16 cellular contexts compared by ENCODE assay signal in the genomic region with DNA sequence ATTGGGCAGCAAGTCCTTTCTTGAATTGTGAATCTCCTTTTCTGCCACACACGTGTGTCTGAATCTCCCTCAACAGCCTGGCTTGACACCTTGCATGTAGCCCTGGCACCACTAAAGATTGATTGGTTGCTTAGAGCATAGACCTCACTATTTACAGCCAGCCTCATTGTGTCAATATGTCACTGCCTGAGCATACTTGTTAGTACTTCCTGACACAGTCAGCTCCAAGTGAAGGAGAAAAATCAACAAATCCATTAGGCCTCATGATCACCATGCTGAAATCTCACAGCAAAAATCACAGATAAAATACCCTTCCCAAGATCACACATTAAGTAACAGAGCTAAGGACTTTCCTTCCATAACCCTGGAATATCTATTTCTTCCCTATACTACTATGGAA. TPM values are rescaled to one million over a fixed set of nuclear protein-coding genes. Genes with fewer than 3 reads are reported as not detected.
DNase-seq lines count a peak whose midpoint lies in the region; ATAC-seq and TF ChIP-seq lines count a peak whose summit lies in the region.
"Had no signal": no experiment of that assay in that cellular context is flagged by ENCODE, and none has a peak within 500 bp of the region (broad histone marks: within the 10 kb centered on the region; RNA-seq: fewer than 3 reads in every experiment).

No MANE protein-coding gene starts in this region.

- no TSS peak for BruUV-seq in Caco-2 (replicated peaks; lab: Mats Ljungman, UMichigan)

- intact Hi-C loops in Caco-2 (cut with micrococcal nuclease; ENCODE audit: unreplicated experiment): no loop called here

- H3K9ac ChIP-seq in liver (ENCODE audit: low read depth in 1 of 2, low read length in 2 of 2): no peak overlapping the region

- H3K4me3 ChIP-seq in Caco-2 (ENCODE audit: low read depth, low read length) (no peak overlapping the region), liver (ENCODE audit: low read depth in 1 of 3, low read length in 3 of 3) (no peak overlapping the region)
- H3K4me3 ChIP-seq: SJCRH30 had no signal

- peaks cover 6% of the 10 kb centered on the region for H3K36me3 Mint-ChIP-seq in Caco-2 (ENCODE audit: insufficient read depth, unreplicated experiment)
- H3K36me3 Mint-ChIP-seq: CD14-positive monocyte had no signal

- H3K27ac Mint-ChIP-seq in Caco-2 (ENCODE audit: unreplicated experiment): peak overlapping the region; percentile 29
- H3K27ac Mint-ChIP-seq: CD14-positive monocyte had no signal

- 27% methylated on average over 1 of the region's 1 CpG for WGBS in liver

- H3K9me3 ChIP-seq in Caco-2: no peaks in the 10 kb centered on the region
- no peaks in the 10 kb centered on the region for H3K9me3 ChIP-seq in liver (ENCODE audit: control insufficient read depth in 4 of 4, low read length in 3 of 4)
- H3K9me3 ChIP-seq: SJCRH30 had no signal

- peaks cover 21% of the 10 kb centered on the region for H3K4me1 Mint-ChIP-seq in Caco-2 (ENCODE audit: low read depth, unreplicated experiment)

- H3K27me3 ChIP-seq in Caco-2 (replicated peaks; ENCODE audit: control insufficient read depth, insufficient read depth, low read length) (no peaks in the 10 kb centered on the region), liver (ENCODE audit: control insufficient read depth in 4 of 4, insufficient read depth in 4 of 4, low read length in 3 of 4) (no peaks in the 10 kb centered on the region)
- H3K27me3 ChIP-seq: SJCRH30 had no signal

- H3K27me3 Mint-ChIP-seq in Caco-2 (ENCODE audit: insufficient read depth, unreplicated experiment): no peaks in the 10 kb centered on the region

- H3K36me3 ChIP-seq in Caco-2 (ENCODE audit: control insufficient read depth, insufficient read depth, low read length) (no peaks in the 10 kb centered on the region), liver (ENCODE audit: control insufficient read depth in 4 of 4, insufficient read depth in 3 of 4, low read depth in 1 of 4, low read length in 3 of 4) (no peaks in the 10 kb centered on the region)
- H3K36me3 ChIP-seq: SJCRH30 had no signal

- CTCF ChIA-PET in Caco-2 (lab: Charles Lee): interaction anchor here (0.7 kb wide), 1 partner anchor 86 kb away, joined by 3 read pairs; no protein-coding TSS in a partner anchor

- DNase-seq in Caco-2 (no peak), DMS53 treated with DMSO at 0.1 percent for 48 hours (lab: John Stamatoyannopoulos, UW; ENCODE audit: unreplicated experiment) (peak; percentile 71)
- no peak for DNase-seq in central memory CD4-positive, alpha-beta T cell
- DNase-seq: COR-L47, GOT3, KG1, MV-4-11, NCI-H187 treated with DMSO at 0.1 percent for 48 hours, NCI-H2171, SJCRH30 had no signal

- ATAC-seq in HG02840 (IDR thresholded peaks at IDR 0.05; ENCODE audit: low FRiP score, unreplicated experiment) (no peak), GM18907 (IDR thresholded peaks at IDR 0.05; ENCODE audit: unreplicated experiment) (no peak)
- ATAC-seq: Panc1 had no signal

- H3K4me1 ChIP-seq in Caco-2: peaks cover 22% of the 10 kb centered on the region
- H3K4me1 ChIP-seq in liver (ENCODE audit: control insufficient read depth in 4 of 4, insufficient read depth in 4 of 4, low read length in 3 of 4): peaks cover 0 to 11% (median 4%) of the 10 kb centered on the region in 4 donors

- TF ChIP-seq RAD21 in liver (IDR thresholded peaks at IDR 0.05): no peak

- H3K4me3 Mint-ChIP-seq in Caco-2 (ENCODE audit: unreplicated experiment): no peak overlapping the region
- H3K4me3 Mint-ChIP-seq: CD14-positive monocyte had no signal

- H3K27ac ChIP-seq in VCaP (peak overlapping the region; percentile 42), liver (ENCODE audit: low read depth in 1 of 2, low read length in 2 of 2) (no peak overlapping the region)
- H3K27ac ChIP-seq: SJCRH30 had no signal

- peaks cover 10% of the 10 kb centered on the region for H3K9me3 Mint-ChIP-seq in Caco-2 (ENCODE audit: unreplicated experiment)

- POLR2A ChIA-PET in Caco-2 (lab: Charles Lee): no interaction called here

- no peak for TF ChIP-seq CTCF in Caco-2 (IDR thresholded peaks at IDR 0.05; ENCODE audit: insufficient read depth in 1 of 2, low read depth in 1 of 2, low read length in 1 of 2, severe bottlenecking in 1 of 2, unreplicated experiment in 1 of 2)
- no peak for TF ChIP-seq CTCF in VCaP (conservative IDR thresholded peaks at IDR 0.05)
- no peak for TF ChIP-seq CTCF in liver (IDR thresholded peaks at IDR 0.05; ENCODE audit: low read depth, low read length, missing input control)

TF ChIP-seq in liver, 16 proteins besides CTCF, POLR2A, EP300 and RAD21:
- TF ChIP-seq TAF1 (conservative IDR thresholded peaks at IDR 0.05): no peak
- TF ChIP-seq FOXA2 (IDR thresholded peaks at IDR 0.05): peak; percentile 52

RNA-seq across cellular contexts. Expression of a gene that starts 5.4 kb away (rescaled TPM):
- total RNA-seq in Caco-2 (2022) (122 and 140 TPM in 2 replicates), liver (10 to 100 TPM; 19.8 to 24.8 TPM)
- polyA plus RNA-seq in liver: 1 to 10 TPM; 5.0 to 6.8 TPM
